9 cellular contexts compared by ENCODE assay signal in the genomic region with DNA sequence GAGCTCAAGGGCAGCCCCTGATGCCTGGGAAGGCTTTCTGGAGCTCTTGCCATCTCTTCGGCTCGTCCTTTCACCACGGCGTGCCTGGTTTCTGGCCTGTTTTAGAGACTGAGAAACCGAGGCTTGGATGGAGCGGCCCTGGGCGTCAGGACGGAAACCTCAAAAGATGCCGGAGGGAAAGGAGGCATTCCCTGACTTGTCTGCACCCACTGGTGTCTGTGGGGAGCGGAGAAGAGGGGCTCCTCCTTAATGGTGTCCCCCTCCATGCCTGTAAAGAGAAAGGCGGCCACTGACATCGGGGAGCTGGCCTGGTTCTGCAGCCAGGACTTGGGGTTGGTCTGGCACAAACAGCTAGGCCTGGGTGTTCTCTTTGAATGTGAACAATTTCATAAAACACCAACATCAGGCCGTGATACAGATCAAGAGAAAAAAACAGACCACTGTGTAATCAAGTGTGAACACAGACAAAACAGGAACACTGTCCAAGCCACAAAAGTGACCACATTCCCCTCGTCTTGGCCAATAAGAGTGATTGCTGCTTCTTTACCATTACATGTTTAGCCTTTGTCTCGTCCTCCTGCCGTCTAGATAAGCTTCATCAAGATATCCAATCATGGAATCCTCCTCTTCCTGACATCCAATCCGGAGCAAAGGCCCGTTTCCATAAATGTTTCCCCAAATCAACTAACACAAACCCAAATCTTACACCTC. TPM values are rescaled to one million over a fixed set of nuclear protein-coding genes. Genes with fewer than 3 reads are reported as not detected.
DNase-seq lines count a peak whose midpoint lies in the region; ATAC-seq, FAIRE-seq and TF ChIP-seq lines count a peak whose summit lies in the region.
"Had no signal": no experiment of that assay in that cellular context is flagged by ENCODE, and none has a peak within 500 bp of the region (broad histone marks: within the 10 kb centered on the region; RNA-seq: fewer than 3 reads in every experiment).

No MANE protein-coding gene starts in this region.

- H3K4me1 ChIP-seq in A549 (peaks cover 16% of the 10 kb centered on the region), NT2/D1 (ENCODE audit: insufficient read depth, insufficient read length) (peaks cover 3% of the 10 kb centered on the region), colonic mucosa (peaks cover 9% of the 10 kb centered on the region)

- ATAC-seq in A549 (peak; percentile 41 to 55), GM19455 (IDR thresholded peaks at IDR 0.05; ENCODE audit: unreplicated experiment) (peak; percentile 16), GM18519 (IDR thresholded peaks at IDR 0.05; ENCODE audit: low FRiP score, unreplicated experiment) (no peak)
- ATAC-seq in naive thymus-derived CD8-positive, alpha-beta T cell = no peak
- no peak for ATAC-seq in activated CD4-positive, CD25-positive, alpha-beta regulatory T cell treated with anti-CD3 and anti-CD28 coated beads, Interleukin-2, amount 50 U/mL, for 24 hours

- no peak for TF ChIP-seq EP300 in A549 (IDR thresholded peaks at IDR 0.05)

- H3K27ac ChIP-seq in A549 = peak overlapping the region; percentile 98 to 99
- peak overlapping the region; percentile 34 for H3K27ac ChIP-seq in colonic mucosa

- POLR2A ChIA-PET in A549 (lab: Yijun Ruan, JAX) = interaction anchor here (1.0 kb wide), 1 partner anchor 36 kb away, joined by 3 read pairs; no protein-coding TSS in a partner anchor
- POLR2A ChIA-PET in naive thymus-derived CD8-positive, alpha-beta T cell (lab: Charles Lee) = interaction anchor here (0.5 to 3.0 kb wide), 8 partner anchors 13 to 254 kb away, joined by 3 to 17 read pairs (median 4); a partner anchor contains a TSS

- intact Hi-C loops in colonic mucosa (cut with DNase I) = no loop called here

- TF ChIP-seq POLR2A in A549 (IDR thresholded peaks at IDR 0.05; ENCODE audit: low read length) = no peak

- TF ChIP-seq CTCF in A549 (IDR thresholded peaks at IDR 0.05) (no peak), colonic mucosa (IDR thresholded peaks at IDR 0.05) (no peak)

- CTCF ChIA-PET in A549 (lab: Yijun Ruan, JAX) = interaction anchor here (0.6 to 1.1 kb wide), 3 partner anchors 14 to 35 kb away, joined by 3 read pairs; no protein-coding TSS in a partner anchor

- peak overlapping the region; percentile 84 for H3K4me2 ChIP-seq in A549

- H3K4me3 ChIP-seq in A549 (peak overlapping the region; percentile 99), NT2/D1 (ENCODE audit: insufficient read length, low read depth) (peak overlapping the region; percentile 85), colonic mucosa (peak overlapping the region; percentile 65)

- H3K4me3 Mint-ChIP-seq in naive thymus-derived CD8-positive, alpha-beta T cell = peak overlapping the region; percentile 55 to 95 (median 84)

- DNase-seq in A549 (ENCODE audit: low read depth in 1 of 2, low spot score in 1 of 2) = no peak
- DNase-seq in NT2/D1 (ENCODE audit: low read depth, low spot score) = no peak
- DNase-seq in colonic mucosa = no peak
- DNase-seq in naive thymus-derived CD8-positive, alpha-beta T cell = no peak
- DNase-seq in NCI-H2107 treated with DMSO at 0.1 percent for 48 hours (lab: John Stamatoyannopoulos, UW; ENCODE audit: unreplicated experiment) = no peak

- H3K36me3 Mint-ChIP-seq in naive thymus-derived CD8-positive, alpha-beta T cell = peaks cover 0 to 13% (median 0%) of the 10 kb centered on the region in 3 donors

- FAIRE-seq in A549 (lab: Jason Lieb, UNC) = no peak

- WGBS in A549 (ENCODE audit: missing lambda C conversion rate) = 58% methylated on average over 18 of the region's 18 CpGs

- no peaks in the 10 kb centered on the region for H3K9me3 Mint-ChIP-seq in naive thymus-derived CD8-positive, alpha-beta T cell

- H3K27ac Mint-ChIP-seq in naive thymus-derived CD8-positive, alpha-beta T cell = peak overlapping the region; percentile 78 to 97 (median 92)

- H3K4me1 Mint-ChIP-seq in naive thymus-derived CD8-positive, alpha-beta T cell = peaks cover 18 to 45% (median 39%) of the 10 kb centered on the region in 4 donors

- TF ChIP-seq RAD21 in A549 (conservative IDR thresholded peaks at IDR 0.05 in 1 of 2, IDR thresholded peaks at IDR 0.05 in 1 of 2) = no peak

- H3K9ac ChIP-seq in NT2/D1 (ENCODE audit: insufficient read length, low read depth) (peak overlapping the region; percentile 84), colonic mucosa (ENCODE audit: low read depth in 2 of 2, low read length in 2 of 2) (peak overlapping the region; percentile 62 to 78)

- peaks cover 14% of the 10 kb centered on the region for H3K36me3 ChIP-seq in NT2/D1 (ENCODE audit: insufficient read depth, insufficient read length, low read length)
- no peaks in the 10 kb centered on the region for H3K36me3 ChIP-seq in colonic mucosa

- H3K27me3 Mint-ChIP-seq in naive thymus-derived CD8-positive, alpha-beta T cell = no peaks in the 10 kb centered on the region

- H3K9me3 ChIP-seq in A549 (no peaks in the 10 kb centered on the region), NT2/D1 (ENCODE audit: insufficient read depth, low read length) (peaks cover 18% of the 10 kb centered on the region), colonic mucosa (no peaks in the 10 kb centered on the region)

- H3K27me3 ChIP-seq in NT2/D1 (ENCODE audit: insufficient read depth, insufficient read length) (peaks cover 9% of the 10 kb centered on the region), colonic mucosa (no peaks in the 10 kb centered on the region)

TF ChIP-seq in A549, 52 proteins besides CTCF, POLR2A, EP300 and RAD21:
- no peak for TF ChIP-seq NFE2L2 (conservative IDR thresholded peaks at IDR 0.05; ENCODE audit: low read length)
- peak; percentile 46; the same call in 1 of the 2 replicates for TF ChIP-seq TP53 (CRISPR knock-in tag; IDR thresholded peaks at IDR 0.05)
- peak; percentile 65; the same call in 1 of the 2 replicates for TF ChIP-seq HOXB5 (CRISPR knock-in tag; IDR thresholded peaks at IDR 0.05)

RNA-seq across cellular contexts. Expression of a gene that starts 0.6 kb away (rescaled TPM):
- polyA plus RNA-seq in A549 (2011; rRNA removed) (27.7 and 41.4 TPM in 2 replicates), A549 (2017; fragmentation: RNase III; extraction: RNeasy Plus Mini Kit Qiagen cat#74134 plus additional on column Dnase treatment) (36.3 to 38.4 TPM (median 38.2 TPM) in 3 replicates)
- polyA plus RNA-seq in A549 (2012; cell fraction: cytosol; rRNA removed) = 58.4 and 63.6 TPM in 2 replicates
- polyA plus RNA-seq in A549 (2012; cell fraction: nucleus; rRNA removed) = 74.5 and 93.4 TPM in 2 replicates
- 20.1 and 20.3 TPM in 2 replicates for polyA minus RNA-seq in A549 (2011; rRNA and poly(A)+ RNA removed)
- total RNA-seq in colonic mucosa = 10 to 100 TPM; 27.8 to 50.3 TPM
- total RNA-seq in naive thymus-derived CD8-positive, alpha-beta T cell = 100 to 1,000 TPM in 1 of 2 experiments, 10 to 100 TPM in 1; 83.5 to 100 TPM
- polyA plus RNA-seq in naive thymus-derived CD8-positive, alpha-beta T cell = 10 to 100 TPM; 39.1 to 42.1 (median 40.6) TPM

RNA-seq across cellular contexts. Expression of a gene that starts 35.7 kb away (rescaled TPM):
- polyA plus RNA-seq in A549 (2011; rRNA removed) (5.2 and 5.4 TPM in 2 replicates), A549 (2017; fragmentation: RNase III; extraction: RNeasy Plus Mini Kit Qiagen cat#74134 plus additional on column Dnase treatment) (6.1 to 7.5 TPM (median 7.3 TPM) in 3 replicates)
- polyA plus RNA-seq in A549 (2012; cell fraction: cytosol; rRNA removed) = 12.4 and 18.3 TPM in 2 replicates
- polyA plus RNA-seq in A549 (2012; cell fraction: nucleus; rRNA removed) = 32.5 and 39.1 TPM in 2 replicates
- 1.0 and 1.7 TPM in 2 replicates for polyA minus RNA-seq in A549 (2011; rRNA and poly(A)+ RNA removed)
- total RNA-seq in colonic mucosa = 10 to 100 TPM; 55.6 to 79.5 TPM
- total RNA-seq in naive thymus-derived CD8-positive, alpha-beta T cell = 1 to 10 TPM; 1.7 to 2.0 TPM
- 1 to 10 TPM in 1 of 3 donors, under 1 TPM in 1, not detected in 1; 0.33 to 2.0 TPM for polyA plus RNA-seq in naive thymus-derived CD8-positive, alpha-beta T cell

RNA-seq across cellular contexts. Expression of a gene that starts 45.4 kb away (rescaled TPM):
- 2.6 and 3.7 TPM in 2 replicates for polyA plus RNA-seq in A549 (2011; rRNA removed)
- 4.6 and 6.8 TPM in 2 replicates for polyA plus RNA-seq in A549 (2012; cell fraction: cytosol; rRNA removed)
- 11.7 and 15.4 TPM in 2 replicates for polyA plus RNA-seq in A549 (2012; cell fraction: nucleus; rRNA removed)
- 2.0 to 3.6 TPM (median 2.6 TPM) in 3 replicates for polyA plus RNA-seq in A549 (2017; fragmentation: RNase III; extraction: RNeasy Plus Mini Kit Qiagen cat#74134 plus additional on column Dnase treatment)
- polyA minus RNA-seq in A549 (2011; rRNA and poly(A)+ RNA removed) = 1.7 and 2.4 TPM in 2 replicates
- under 1 TPM in 1 of 2 donors, not detected in 1; 0.50 TPM for total RNA-seq in colonic mucosa
- not detected for total RNA-seq in naive thymus-derived CD8-positive, alpha-beta T cell
- polyA plus RNA-seq in naive thymus-derived CD8-positive, alpha-beta T cell = not detected
- total RNA-seq: lower leg skin had no signal

Comparison
In these comparisons a context has a peak if more than half of its experiments do, and no peak if none do; other contexts are left out.
1. ATAC-seq: peak in A549 (2 of 2) and GM19455 (single experiment); none in naive thymus-derived CD8-positive, alpha-beta T cell (0 of 2), GM18519 (single experiment) and activated CD4-positive, CD25-positive, alpha-beta regulatory T cell treated with anti-CD3 and anti-CD28 coated beads, Interleukin-2, amount 50 U/mL, for 24 hours (0 of 2).
2. RNA of a gene that starts 35.7 kb away (total RNA-seq): 55.6 to 79.5 TPM in colonic mucosa; 1.7 to 2.0 TPM in naive thymus-derived CD8-positive, alpha-beta T cell; every median in the first group is over 10 times any median in the second.
3. Peak in every context shown above with its lines, with median percentiles within 50 percentile points of each other: H3K4me3 ChIP-seq.